ENCODE assay signal across 10 cellular contexts in genomic region chr5:10331341-10331796, GRCh38. TPM values are rescaled to one million over a fixed set of nuclear protein-coding genes. Genes with fewer than 3 reads are reported as not detected.
DNase-seq lines count a peak whose midpoint lies in the region; ATAC-seq, FAIRE-seq and TF ChIP-seq lines count a peak whose summit lies in the region.
"Had no signal": no experiment of that assay in that cellular context is flagged by ENCODE, and none has a peak within 500 bp of the region (broad histone marks: within the 10 kb centered on the region; RNA-seq: fewer than 3 reads in every experiment).

No MANE protein-coding gene starts in this region.

- no peak overlapping the region for H3K23ac ChIP-seq in H1 (ENCODE audit: insufficient read length)

- H3K18ac ChIP-seq in H1 (ENCODE audit: extremely low read depth, low read length): no peak overlapping the region

- H2AFZ ChIP-seq in H1 (ENCODE audit: low read length) (no peak overlapping the region), SK-N-SH (ENCODE audit: low read depth) (no peak overlapping the region)

- H3K79me1 ChIP-seq in H1 (ENCODE audit: low read depth, low read length): no peaks in the 10 kb centered on the region

- H3K23me2 ChIP-seq in H1 (ENCODE audit: low read depth, low read length): peaks cover 5% of the 10 kb centered on the region; the same call in 1 of the 2 replicates

- POLR2A ChIA-PET in H1 (lab: Charles Lee; ENCODE audit: partially characterized antibody): interaction anchor here (1.2 kb wide), 1 partner anchor 16 kb away, joined by 4 read pairs; no protein-coding TSS in a partner anchor
- POLR2A ChIA-PET in SK-N-SH (lab: Yijun Ruan, JAX): interaction anchor here (1.9 kb wide), 1 partner anchor 22 kb away, joined by 16 read pairs; the partner anchor contains the start of gene MARCHF6

- H3K56ac ChIP-seq in H1 (replicated peaks; ENCODE audit: insufficient read length, low read depth, low read length): no peak overlapping the region

- H3K36me3 ChIP-seq in H1 (ENCODE audit: control insufficient read depth in 2 of 4, insufficient read depth in 4 of 4, low read length in 3 of 4) (no peaks in the 10 kb centered on the region), SK-N-SH (replicated peaks in 1 of 2; ENCODE audit: control insufficient read depth in 1 of 2, insufficient read depth in 2 of 2, low read length in 1 of 2) (no peaks in the 10 kb centered on the region)

- peaks cover 3% of the 10 kb centered on the region for H3K9me3 Mint-ChIP-seq in nephron progenitor cell
- no peaks in the 10 kb centered on the region for H3K9me3 Mint-ChIP-seq in stimulated activated effector memory CD8-positive, alpha-beta T cell treated with anti-CD3 and anti-CD28 coated beads, Interleukin-12 subunit alpha, Interleukin-12 subunit beta, amount 100 ng/mL, for 72 hours

- H3K27me3 ChIP-seq in H1 (replicated peaks in 1 of 4; ENCODE audit: control insufficient read depth in 3 of 4, extremely low read depth in 1 of 4, insufficient read depth in 3 of 4, low read length in 3 of 4) (peaks cover 16 to 46% (median 41%) of the 10 kb centered on the region in 4 experiments), SK-N-SH (ENCODE audit: insufficient read depth) (no peaks in the 10 kb centered on the region)

- H2BK12ac ChIP-seq in H1 (ENCODE audit: low read depth, low read length): no peak overlapping the region

- TF ChIP-seq CTCF in H1 (IDR thresholded peaks at IDR 0.05; ENCODE audit: control extremely low read depth in 1 of 3, insufficient read depth in 1 of 3, low read depth in 1 of 3, low read length in 3 of 3) (no peak), nephron progenitor cell (IDR thresholded peaks at IDR 0.05) (no peak), SK-N-SH (IDR thresholded peaks at IDR 0.05) (no peak)

- H2BK15ac ChIP-seq in H1 (ENCODE audit: low read length): peak overlapping the region; percentile 12; the same call in 1 of the 2 replicates

- H3K9me3 ChIP-seq in H1 (ENCODE audit: insufficient read depth in 2 of 2, low read depth in 1 of 2, low read length in 1 of 2): no peaks in the 10 kb centered on the region
- H3K9me3 ChIP-seq in SK-N-SH: no peaks in the 10 kb centered on the region

- H3K4ac ChIP-seq in H1 (replicated peaks; ENCODE audit: insufficient read length, low read depth, low read length): no peak overlapping the region

- H3K27ac Mint-ChIP-seq in nephron progenitor cell: peak overlapping the region; percentile 23
- H3K27ac Mint-ChIP-seq in stimulated activated effector memory CD8-positive, alpha-beta T cell treated with anti-CD3 and anti-CD28 coated beads, Interleukin-12 subunit alpha, Interleukin-12 subunit beta, amount 100 ng/mL, for 72 hours: no peak overlapping the region

- ATAC-seq in GM19023 (IDR thresholded peaks at IDR 0.05; ENCODE audit: unreplicated experiment) (no peak), HG03025 (IDR thresholded peaks at IDR 0.05; ENCODE audit: low FRiP score, unreplicated experiment) (no peak)
- no peak for ATAC-seq in stimulated activated effector memory CD8-positive, alpha-beta T cell treated with anti-CD3 and anti-CD28 coated beads, Interleukin-12 subunit alpha, Interleukin-12 subunit beta, amount 100 ng/mL, for 72 hours

- H3F3A ChIP-seq in SK-N-SH (replicated peaks; ENCODE audit: insufficient read depth): no peaks in the 10 kb centered on the region

- peaks cover 24% of the 10 kb centered on the region for H3K4me1 Mint-ChIP-seq in nephron progenitor cell
- peaks cover 8% of the 10 kb centered on the region for H3K4me1 Mint-ChIP-seq in stimulated activated effector memory CD8-positive, alpha-beta T cell treated with anti-CD3 and anti-CD28 coated beads, Interleukin-12 subunit alpha, Interleukin-12 subunit beta, amount 100 ng/mL, for 72 hours

- H3K14ac ChIP-seq in H1 (ENCODE audit: insufficient read length): no peak overlapping the region

- no peak overlapping the region for H2BK120ac ChIP-seq in H1 (replicated peaks; ENCODE audit: low read depth, low read length)

- H3K9ac ChIP-seq in H1 (replicated peaks in 1 of 4; ENCODE audit: extremely low read depth in 1 of 4, low read depth in 3 of 4, low read length in 3 of 4) (no peak overlapping the region), SK-N-SH (no peak overlapping the region)

- H3K79me2 ChIP-seq in H1 (ENCODE audit: control insufficient read depth in 1 of 2, insufficient read depth in 2 of 2, low read length in 2 of 2) (no peaks in the 10 kb centered on the region), SK-N-SH (ENCODE audit: insufficient read depth) (no peaks in the 10 kb centered on the region)

- no peak for TF ChIP-seq RAD21 in H1 (IDR thresholded peaks at IDR 0.05 in 1 of 2, conservative IDR thresholded peaks at IDR 0.05 in 1 of 2; ENCODE audit: low read depth in 2 of 2, low read length in 2 of 2)
- no peak for TF ChIP-seq RAD21 in SK-N-SH (IDR thresholded peaks at IDR 0.05; ENCODE audit: low read length)

- peaks cover 80% of the 10 kb centered on the region for H3K27me3 Mint-ChIP-seq in nephron progenitor cell (ENCODE audit: low read depth, poor library complexity)

- H3K4me1 ChIP-seq in H1 (replicated peaks in 1 of 4; ENCODE audit: control insufficient read depth in 3 of 4, insufficient read depth in 4 of 4, low read length in 3 of 4): peaks cover 0 to 1% (median 0%) of the 10 kb centered on the region in 4 experiments; a peak in 2 of 7 replicates
- peaks cover 0 to 24% of the 10 kb centered on the region in 2 experiments; a peak in 3 of 4 replicates for H3K4me1 ChIP-seq in SK-N-SH (ENCODE audit: control insufficient read depth in 1 of 2, insufficient read depth in 2 of 2, low read depth in 1 of 2, low read length in 1 of 2)

- TF ChIP-seq POLR2A in H1 (IDR thresholded peaks at IDR 0.05; ENCODE audit: control extremely low read depth in 1 of 2, low read depth in 2 of 2, low read length in 2 of 2): no peak

- no peak overlapping the region for H3K27ac ChIP-seq in H1 (ENCODE audit: low read depth, low read length)
- H3K27ac ChIP-seq in SK-N-SH (ENCODE audit: low read depth in 2 of 2, low read length in 1 of 2): no peak overlapping the region

- H3K4me2 ChIP-seq in H1 (ENCODE audit: insufficient read depth in 1 of 2, low read depth in 2 of 2, low read length in 2 of 2): no peak overlapping the region
- no peak overlapping the region; the same call in 1 of the 2 replicates for H3K4me2 ChIP-seq in SK-N-SH

- no peak overlapping the region for H2BK20ac ChIP-seq in H1 (ENCODE audit: low read length)

- 82% methylated on average over 7 of the region's 7 CpGs; no CpG with 5 or more reads in 1 of the 2 experiments for WGBS in H1 (ENCODE audit: extremely low coverage in 1 of 2, insufficient coverage in 1 of 2, insufficient read length in 1 of 2, insufficient replicate concordance in 2 of 2, low coverage in 1 of 2, low lambda C conversion rate in 2 of 2, missing lambda C conversion rate in 1 of 2), 2 experiments
- 68% methylated on average over 7 of the region's 7 CpGs for WGBS in SK-N-SH (ENCODE audit: low lambda C conversion rate)

- H4K5ac ChIP-seq in H1 (ENCODE audit: insufficient read length, low read depth, low read length): no peak overlapping the region

- no peak overlapping the region for H4K91ac ChIP-seq in H1 (replicated peaks; ENCODE audit: insufficient read length, low read length)

- no peaks in the 10 kb centered on the region for H3K36me3 Mint-ChIP-seq in nephron progenitor cell (ENCODE audit: low read depth)
- H3K36me3 Mint-ChIP-seq in stimulated activated effector memory CD8-positive, alpha-beta T cell treated with anti-CD3 and anti-CD28 coated beads, Interleukin-12 subunit alpha, Interleukin-12 subunit beta, amount 100 ng/mL, for 72 hours: no peaks in the 10 kb centered on the region

- no peak overlapping the region for H4K8ac ChIP-seq in H1 (ENCODE audit: extremely low read depth, insufficient read depth, low read length)

- H3K4me3 ChIP-seq in H1 (ENCODE audit: extremely low read depth in 1 of 4, insufficient read depth in 2 of 4, low read depth in 3 of 4, low read length in 4 of 4) (no peak overlapping the region), SK-N-SH (ENCODE audit: low read depth in 2 of 2, low read length in 1 of 2) (no peak overlapping the region)

- no peak overlapping the region for H3K4me3 Mint-ChIP-seq in nephron progenitor cell
- H3K4me3 Mint-ChIP-seq in stimulated activated effector memory CD8-positive, alpha-beta T cell treated with anti-CD3 and anti-CD28 coated beads, Interleukin-12 subunit alpha, Interleukin-12 subunit beta, amount 100 ng/mL, for 72 hours: no peak overlapping the region

- no peak for TF ChIP-seq EP300 in H1 (IDR thresholded peaks at IDR 0.05; ENCODE audit: borderline replicate concordance in 1 of 2, low read depth in 2 of 2, low read length in 2 of 2)
- TF ChIP-seq EP300 in SK-N-SH (IDR thresholded peaks at IDR 0.05; ENCODE audit: borderline replicate concordance in 1 of 2, low read depth in 1 of 2, low read length in 1 of 2): no peak

- H4K20me1 ChIP-seq in H1 (replicated peaks in 1 of 2; ENCODE audit: control insufficient read depth in 1 of 2, insufficient read depth in 2 of 2, low read length in 2 of 2) (no peaks in the 10 kb centered on the region), SK-N-SH (ENCODE audit: insufficient read depth) (no peaks in the 10 kb centered on the region)

- FAIRE-seq in H1 (lab: Jason Lieb, UNC): no peak

- H2AK5ac ChIP-seq in H1 (ENCODE audit: low read depth, low read length): no peak overlapping the region

- H2BK5ac ChIP-seq in H1 (ENCODE audit: low read depth, low read length): no peak overlapping the region

- H3K9me2 ChIP-seq in SK-N-SH: no peaks in the 10 kb centered on the region

- CTCF ChIA-PET in H1 (lab: Charles Lee; ENCODE audit: partially characterized antibody) (interaction anchor here (1.0 to 4.4 kb wide), 4 partner anchors 14 to 47 kb away, joined by 3 to 19 read pairs (median 5); no protein-coding TSS in a partner anchor), SK-N-SH (lab: Yijun Ruan, JAX) (interaction anchor here (1.7 to 1.9 kb wide), 2 partner anchors 26 to 93 kb away, joined by 3 to 4 read pairs; no protein-coding TSS in a partner anchor)

- peak; percentile 40 for DNase-seq in DMS 273 treated with DMSO at 0.1 percent for 48 hours (lab: John Stamatoyannopoulos, UW)
- peak; percentile 69 for DNase-seq in NCI-H2171 treated with DMSO at 0.1 percent for 48 hours (lab: John Stamatoyannopoulos, UW)
- DNase-seq in H1 (ENCODE audit: low read depth in 1 of 2, low spot score in 2 of 2): no peak
- no peak for DNase-seq in nephron progenitor cell
- DNase-seq in SK-N-SH: no peak
- no peak for DNase-seq in stimulated activated effector memory CD8-positive, alpha-beta T cell treated with anti-CD3 and anti-CD28 coated beads, Interleukin-12 subunit alpha, Interleukin-12 subunit beta, amount 100 ng/mL, for 72 hours (ENCODE audit: low spot score in 2 of 2)
- DNase-seq: amniotic stem cell, T-helper 9 cell had no signal

RNA-seq across cellular contexts. Expression of gene MARCHF6, which starts 22.1 kb away (rescaled TPM):
- total RNA-seq in H1 (2021; fragmentation: NEBNext Ultra II Directional; extraction: Animal tissue kit (Norgen Biotek cat#: 25700)): 109 and 118 TPM in 2 replicates
- polyA plus RNA-seq in H1 (2011; rRNA removed) (74.1 and 93.1 TPM in 2 replicates), SK-N-SH (2012; rRNA removed) (52.4 and 98.0 TPM in 2 replicates)
- 70.9 TPM for polyA plus RNA-seq in H1 (2011; cell fraction: cytosol; rRNA removed)
- 132 TPM for polyA plus RNA-seq in H1 (2011; cell fraction: nucleus; rRNA removed)
- 76.9 to 93.3 TPM (median 86.9 TPM) in 4 replicates for polyA plus RNA-seq in H1 (2012, experiment 1 of 2)
- polyA plus RNA-seq in H1 (2012, experiment 2 of 2): 67.5 TPM
- 63.2 TPM for polyA plus RNA-seq in H1 (2013, experiment 1 of 2)
- 57.8 TPM for polyA plus RNA-seq in H1 (2013, experiment 2 of 2)
- 404 and 495 TPM in 2 replicates for polyA minus RNA-seq in H1 (2011; rRNA and poly(A)+ RNA removed)
- polyA minus RNA-seq in H1 (2011; cell fraction: cytosol; rRNA and poly(A)+ RNA removed): 108 TPM
- 132 TPM for polyA minus RNA-seq in H1 (2011; cell fraction: nucleus; rRNA and poly(A)+ RNA removed)
- 44.5 and 51.8 TPM in 2 replicates for polyA plus RNA-seq in SK-N-SH (2012; cell fraction: cytosol; rRNA removed)
- 123 and 283 TPM in 2 replicates for polyA plus RNA-seq in SK-N-SH (2012; cell fraction: nucleus; rRNA removed)

RNA-seq across cellular contexts. Expression of gene CMBL, which starts 23.7 kb away (rescaled TPM):
- 27.9 and 30.9 TPM in 2 replicates for total RNA-seq in H1 (2021; fragmentation: NEBNext Ultra II Directional; extraction: Animal tissue kit (Norgen Biotek cat#: 25700))
- polyA plus RNA-seq in H1 (2011; rRNA removed) (32.1 and 53.7 TPM in 2 replicates), SK-N-SH (2012; rRNA removed) (42.9 and 61.0 TPM in 2 replicates)
- 35.9 TPM for polyA plus RNA-seq in H1 (2011; cell fraction: cytosol; rRNA removed)
- polyA plus RNA-seq in H1 (2011; cell fraction: nucleus; rRNA removed): 51.1 TPM
- 25.2 to 30.4 TPM (median 28.0 TPM) in 4 replicates for polyA plus RNA-seq in H1 (2012, experiment 1 of 2)
- polyA plus RNA-seq in H1 (2012, experiment 2 of 2): 17.6 TPM
- 26.0 TPM for polyA plus RNA-seq in H1 (2013, experiment 1 of 2)
- 24.3 TPM for polyA plus RNA-seq in H1 (2013, experiment 2 of 2)
- polyA minus RNA-seq in H1 (2011; rRNA and poly(A)+ RNA removed): 29.8 and 34.2 TPM in 2 replicates
- 27.2 TPM for polyA minus RNA-seq in H1 (2011; cell fraction: cytosol; rRNA and poly(A)+ RNA removed)
- 39.4 TPM for polyA minus RNA-seq in H1 (2011; cell fraction: nucleus; rRNA and poly(A)+ RNA removed)
- 35.4 and 47.5 TPM in 2 replicates for polyA plus RNA-seq in SK-N-SH (2012; cell fraction: cytosol; rRNA removed)
- 15.4 and 21.3 TPM in 2 replicates for polyA plus RNA-seq in SK-N-SH (2012; cell fraction: nucleus; rRNA removed)

Comparison
In these comparisons a context has a peak if more than half of its experiments do, and no peak if none do; other contexts are left out.
1. DNase-seq: peak in DMS 273 treated with DMSO at 0.1 percent for 48 hours (single experiment) and NCI-H2171 treated with DMSO at 0.1 percent for 48 hours (single experiment); none in H1 (0 of 2), nephron progenitor cell (single experiment), SK-N-SH (single experiment) and stimulated activated effector memory CD8-positive, alpha-beta T cell treated with anti-CD3 and anti-CD28 coated beads, Interleukin-12 subunit alpha, Interleukin-12 subunit beta, amount 100 ng/mL, for 72 hours (0 of 2).